7 cellular contexts compared by ENCODE assay signal in the genomic region with DNA sequence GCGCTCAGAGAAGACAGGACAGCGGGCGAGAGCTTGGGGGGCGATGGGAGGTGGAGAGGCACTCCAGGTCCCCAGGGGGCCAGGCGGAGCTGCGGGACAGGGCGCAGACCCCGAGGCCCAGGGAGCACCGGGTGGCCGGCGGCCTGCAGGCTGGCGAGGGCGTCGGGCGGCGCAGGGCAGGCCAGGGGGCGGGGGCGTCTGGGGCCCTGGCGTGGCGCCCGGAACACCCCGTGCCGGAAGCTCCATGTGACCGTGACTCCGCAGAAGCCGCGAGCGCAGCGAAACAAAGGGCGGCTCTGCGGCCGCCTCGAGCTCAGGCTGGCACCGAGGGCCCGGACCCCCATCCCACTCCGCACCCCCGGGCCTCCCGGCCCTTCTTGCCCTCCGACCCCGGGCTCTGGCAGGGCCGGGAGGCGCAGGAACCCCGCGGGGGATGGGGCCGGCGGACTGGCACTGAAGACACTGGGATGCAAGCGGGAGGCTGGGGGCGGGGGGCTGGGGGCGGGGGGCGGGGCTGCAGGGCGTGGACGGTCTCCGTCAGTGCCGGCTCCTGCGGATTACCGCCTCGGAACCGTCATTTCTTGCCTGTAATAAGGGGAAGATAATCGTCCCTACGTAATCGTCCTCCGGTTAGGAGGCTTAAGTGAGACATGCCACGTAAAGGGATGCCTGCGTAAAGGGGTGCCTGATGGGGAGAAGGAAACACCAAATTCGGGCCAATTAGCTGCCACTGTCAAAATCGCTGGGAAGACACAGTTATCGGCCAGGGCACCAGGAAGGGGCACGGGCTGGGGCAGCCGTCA. TPM values are rescaled to one million over a fixed set of nuclear protein-coding genes. Genes with fewer than 3 reads are reported as not detected.
A peak's percentile ranks its signal among the peaks of the same experiment; 100 is the strongest.
DNase-seq lines count a peak whose midpoint lies in the region; ATAC-seq lines count a peak whose summit lies in the region.

No MANE protein-coding gene starts in this region.

- DNase-seq in NCI-H2107 (lab: John Stamatoyannopoulos, UW): peak; percentile 58
- DNase-seq in cerebellum (ENCODE audit: low spot score): peak; percentile 60
- DNase-seq in kidney glomerular epithelial cell (lab: John Stamatoyannopoulos, UW): peak; percentile 54
- peak; percentile 32 to 67 (median 50) for DNase-seq in stimulated activated CD4-positive, alpha-beta T cell treated with anti-CD3 and anti-CD28 coated beads, Interleukin-1b, Interleukin-23, amount 100 ng/mL, for 24 hours (ENCODE audit: low read depth in 4 of 4, low spot score in 1 of 4)

- peak; percentile 62 for ATAC-seq in GM18508 (IDR thresholded peaks at IDR 0.05; ENCODE audit: insufficient read depth, unreplicated experiment)
- peak; percentile 90 for ATAC-seq in HG02798 (IDR thresholded peaks at IDR 0.05; ENCODE audit: poor library complexity, unreplicated experiment)
- ATAC-seq in activated CD4-positive, CD25-positive, alpha-beta regulatory T cell treated with anti-CD3 and anti-CD28 coated beads, Interleukin-2, amount 50 U/mL, for 24 hours: peak; percentile 83 to 90

RNA-seq across cellular contexts. Expression of gene SH2D6, which starts 19.2 kb away (rescaled TPM):
- total RNA-seq in cerebellum: 0.54 TPM

RNA-seq across cellular contexts. Expression of gene CAPG, which starts 27.5 kb away (rescaled TPM):
- 6.3 TPM for total RNA-seq in cerebellum

Comparison
In these comparisons a context has a peak if more than half of its experiments do, and no peak if none do; other contexts are left out.
1. Peak in every context shown above with its lines: DNase-seq and ATAC-seq.